Comparison of ENCODE assay signal across 18 cellular contexts in the genomic region with DNA sequence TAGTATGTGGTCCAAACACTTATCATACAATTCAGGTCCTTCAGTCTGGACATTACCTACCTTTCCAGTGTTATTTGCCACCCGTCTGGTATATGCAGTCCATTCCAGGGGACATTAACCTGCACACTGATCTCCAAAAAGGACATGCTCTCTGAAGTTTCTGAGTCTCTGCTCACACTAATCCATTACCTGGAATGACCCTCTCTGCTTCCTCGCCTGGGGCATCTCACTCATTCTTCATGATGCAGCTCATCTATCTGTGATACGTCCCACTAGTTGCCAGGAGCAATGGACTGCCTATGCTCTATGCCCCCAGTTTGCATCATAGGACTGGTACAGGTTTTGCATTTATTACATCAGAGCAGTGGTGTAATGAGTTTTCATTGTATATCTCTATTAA. TPM values are rescaled to one million over a fixed set of nuclear protein-coding genes. Genes with fewer than 3 reads are reported as not detected.
"Had no signal": no experiment of that assay in that cellular context is flagged by ENCODE, and none has a peak within 500 bp of the region (broad histone marks: within the 10 kb centered on the region; RNA-seq: fewer than 3 reads in every experiment).

No MANE protein-coding gene starts in this region.

- H3K36me3 Mint-ChIP-seq: activated naive CD8-positive, alpha-beta T cell treated with anti-CD3 and anti-CD28 coated beads, Interleukin-2, amount 10 ng/mL, durations not matched to agents 7 days and 5 days; memory B cell had no signal

- DNase-seq: activated CD4-positive, alpha-beta memory T cell treated with anti-CD3 and anti-CD28 coated beads, Interleukin-2, amount 10 ng/mL, durations not matched to agents 7 days and 5 days; activated CD4-positive, alpha-beta T cell treated with anti-CD3 and anti-CD28 coated beads for 36 hours; activated gamma-delta T cell treated with Interleukin-2 at 50 U/mL for 16 hours; activated naive CD8-positive, alpha-beta T cell treated with anti-CD3 and anti-CD28 coated beads, Interleukin-2, amount 10 ng/mL, durations not matched to agents 7 days and 5 days; activated T-cell treated with anti-CD3 and anti-CD28 coated beads, Interleukin-2, amount 50 U/mL, for 72 hours; anterior cingulate cortex; foreskin melanocyte; heart right ventricle; kidney; left ventricle myocardium inferior; stimulated activated CD4-positive, alpha-beta T cell treated with anti-CD3 and anti-CD28 coated beads, Interleukin-4, amount 100 ng/mL, for 4 hours; stomach; T-helper 9 cell had no signal

- H3K4me3 ChIP-seq: heart right ventricle, left ventricle myocardium inferior, skin epidermis, stomach, thoracic aorta, vagina had no signal

- ATAC-seq: activated CD4-positive, alpha-beta T cell treated with anti-CD3 and anti-CD28 coated beads for 36 hours; activated T-cell treated with anti-CD3 and anti-CD28 coated beads, Interleukin-2, amount 50 U/mL, for 72 hours; heart right ventricle had no signal

- H3K4me3 Mint-ChIP-seq: activated CD4-positive, alpha-beta memory T cell treated with anti-CD3 and anti-CD28 coated beads, Interleukin-2, amount 10 ng/mL, durations not matched to agents 7 days and 5 days; activated CD4-positive, alpha-beta T cell treated with anti-CD3 and anti-CD28 coated beads for 36 hours; activated naive CD8-positive, alpha-beta T cell treated with anti-CD3 and anti-CD28 coated beads, Interleukin-2, amount 10 ng/mL, durations not matched to agents 7 days and 5 days; activated T-cell treated with anti-CD3 and anti-CD28 coated beads, Interleukin-2, amount 50 U/mL, for 72 hours; memory B cell had no signal

- H3K27me3 ChIP-seq: vagina had no signal

- H3K27ac ChIP-seq: heart right ventricle, left ventricle myocardium inferior, parathyroid adenoma, skin epidermis, stomach, thoracic aorta, vagina had no signal

- H3K9me3 ChIP-seq: heart right ventricle, left ventricle myocardium inferior, stomach, thoracic aorta, vagina had no signal

- H3K36me3 ChIP-seq: heart right ventricle, left ventricle myocardium inferior, stomach, thoracic aorta, vagina had no signal

- H3K27ac Mint-ChIP-seq: activated CD4-positive, alpha-beta memory T cell treated with anti-CD3 and anti-CD28 coated beads, Interleukin-2, amount 10 ng/mL, durations not matched to agents 7 days and 5 days; activated CD4-positive, alpha-beta T cell treated with anti-CD3 and anti-CD28 coated beads for 36 hours; activated naive CD8-positive, alpha-beta T cell treated with anti-CD3 and anti-CD28 coated beads, Interleukin-2, amount 10 ng/mL, durations not matched to agents 7 days and 5 days; activated T-cell treated with anti-CD3 and anti-CD28 coated beads, Interleukin-2, amount 50 U/mL, for 72 hours; memory B cell had no signal

- H3K9me3 Mint-ChIP-seq: activated CD4-positive, alpha-beta memory T cell treated with anti-CD3 and anti-CD28 coated beads, Interleukin-2, amount 10 ng/mL, durations not matched to agents 7 days and 5 days; activated naive CD8-positive, alpha-beta T cell treated with anti-CD3 and anti-CD28 coated beads, Interleukin-2, amount 10 ng/mL, durations not matched to agents 7 days and 5 days; activated T-cell treated with anti-CD3 and anti-CD28 coated beads, Interleukin-2, amount 50 U/mL, for 72 hours; memory B cell had no signal

RNA-seq across cellular contexts. Expression of a gene that starts 5.9 kb away (rescaled TPM):
- total RNA-seq: activated CD4-positive, alpha-beta memory T cell treated with anti-CD3 and anti-CD28 coated beads, Interleukin-2, amount 10 ng/mL, durations not matched to agents 7 days and 5 days; activated naive CD8-positive, alpha-beta T cell treated with anti-CD3 and anti-CD28 coated beads, Interleukin-2, amount 10 ng/mL, durations not matched to agents 7 days and 5 days had no signal
